1 cellular context compared by ENCODE assay signal in the genomic region with DNA sequence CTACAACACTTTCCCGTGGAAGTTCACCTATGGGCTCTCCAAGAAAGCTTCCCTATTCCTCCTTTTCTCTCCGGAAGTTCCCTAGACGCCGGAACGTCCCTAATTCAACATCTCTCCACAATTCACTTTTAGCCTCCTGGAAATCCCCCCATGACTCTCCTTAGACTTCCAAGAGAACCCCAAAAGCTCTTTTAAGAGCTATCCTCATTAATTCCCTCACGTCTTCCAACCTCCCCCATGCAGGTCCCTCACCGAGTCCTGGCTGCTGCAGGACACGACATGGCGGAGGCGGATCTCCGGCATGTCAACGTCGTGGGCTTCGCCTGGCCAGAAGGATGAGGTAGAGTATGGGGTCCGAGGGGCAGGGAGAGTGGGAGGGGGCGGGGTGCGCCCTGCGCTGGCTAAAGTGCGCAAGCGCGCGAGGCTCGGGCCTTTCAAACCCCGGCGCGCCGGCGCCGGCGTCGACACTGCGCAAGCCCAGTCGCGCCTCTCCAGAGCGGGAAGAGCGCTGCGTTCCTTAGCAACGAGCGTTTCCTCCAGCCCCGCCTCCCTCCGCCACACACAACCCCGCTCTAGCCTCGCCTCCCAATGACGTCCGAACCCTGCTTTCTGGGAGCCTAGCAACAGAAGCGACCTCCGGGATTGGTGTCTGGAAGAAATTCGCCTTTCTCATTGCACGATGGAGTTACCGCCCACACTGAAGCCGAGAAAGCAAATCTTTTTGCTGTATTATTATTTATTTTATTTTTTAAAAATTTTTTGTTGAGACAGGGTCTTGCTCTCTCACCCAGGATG.
TF ChIP-seq lines count a peak whose summit lies in the region.

Gene PINLYP, plus strand, starts transcription at position 646 of the 795 bp plus-strand sequence. CDS start 1,391 bp downstream, outside the sequence.
A gene with protein sequence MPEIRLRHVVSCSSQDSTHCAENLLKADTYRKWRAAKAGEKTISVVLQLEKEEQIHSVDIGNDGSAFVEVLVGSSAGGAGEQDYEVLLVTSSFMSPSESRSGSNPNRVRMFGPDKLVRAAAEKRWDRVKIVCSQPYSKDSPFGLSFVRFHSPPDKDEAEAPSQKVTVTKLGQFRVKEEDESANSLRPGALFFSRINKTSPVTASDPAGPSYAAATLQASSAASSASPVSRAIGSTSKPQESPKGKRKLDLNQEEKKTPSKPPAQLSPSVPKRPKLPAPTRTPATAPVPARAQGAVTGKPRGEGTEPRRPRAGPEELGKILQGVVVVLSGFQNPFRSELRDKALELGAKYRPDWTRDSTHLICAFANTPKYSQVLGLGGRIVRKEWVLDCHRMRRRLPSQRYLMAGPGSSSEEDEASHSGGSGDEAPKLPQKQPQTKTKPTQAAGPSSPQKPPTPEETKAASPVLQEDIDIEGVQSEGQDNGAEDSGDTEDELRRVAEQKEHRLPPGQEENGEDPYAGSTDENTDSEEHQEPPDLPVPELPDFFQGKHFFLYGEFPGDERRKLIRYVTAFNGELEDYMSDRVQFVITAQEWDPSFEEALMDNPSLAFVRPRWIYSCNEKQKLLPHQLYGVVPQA (minus strand): TSS at position 372 of the 795 bp plus-strand sequence. CDS start 69 bp downstream, at position 303.

TF ChIP-seq in K562, 482 proteins besides CTCF, POLR2A, EP300 and RAD21 (continued from another document and continues in another):
- TF ChIP-seq PTBP1 (IDR thresholded peaks at IDR 0.05; ENCODE audit: low read depth, low read length) (no peak), TFAP4 (CRISPR knock-in tag; IDR thresholded peaks at IDR 0.05; ENCODE audit: borderline replicate concordance) (peak; percentile 41; the same call in 1 of the 2 replicates), JUND (IDR thresholded peaks at IDR 0.05; ENCODE audit: borderline replicate concordance, low read depth, low read length) (peak; percentile 29; the same call in 1 of the 2 replicates), JUND (tag; IDR thresholded peaks at IDR 0.05; ENCODE audit: borderline replicate concordance, low read depth, low read length) (no peak), RBFOX2 (IDR thresholded peaks at IDR 0.05; ENCODE audit: low read depth, low read length) (peak; percentile 71), FOXJ2 (tag; IDR thresholded peaks at IDR 0.05) (peak; percentile 77), MITF (IDR thresholded peaks at IDR 0.05) (no peak), NRF1 (conservative IDR thresholded peaks at IDR 0.05 in 1 of 2, IDR thresholded peaks at IDR 0.05 in 1 of 2) (peak; percentile 99), IRF2 (CRISPR knock-in tag; IDR thresholded peaks at IDR 0.05) (no peak), SPI1 (IDR thresholded peaks at IDR 0.05; ENCODE audit: borderline replicate concordance, low read depth, low read length) (no peak), SUPT5H (IDR thresholded peaks at IDR 0.05) (peak; percentile 76), TAF1 (IDR thresholded peaks at IDR 0.05; ENCODE audit: control insufficient read depth, extremely low read depth, insufficient read depth, low read length, severe bottlenecking) (peak; percentile 54), NFYB (IDR thresholded peaks at IDR 0.05; ENCODE audit: extremely low read depth, insufficient read length) (peak; percentile 13), ZNF76 (CRISPR knock-in tag; IDR thresholded peaks at IDR 0.05; ENCODE audit: borderline replicate concordance) (no peak), ZBTB2 (IDR thresholded peaks at IDR 0.05) (peak; percentile 91), HDAC8 (tag; IDR thresholded peaks at IDR 0.05) (0 out of 2 replicates have a peak, but pooled peaks have one; percentile 22), CBFA2T3 (IDR thresholded peaks at IDR 0.05) (no peak), PHF8 (IDR thresholded peaks at IDR 0.05; ENCODE audit: borderline replicate concordance, low read length) (peak; percentile 87), TCF15 (CRISPR knock-in tag; IDR thresholded peaks at IDR 0.05) (peak; percentile 48; the same call in 1 of the 2 replicates), HNRNPH1 (optimal IDR thresholded peaks at IDR 0.05; ENCODE audit: low read depth, low read length) (no peak), RB1 (IDR thresholded peaks at IDR 0.05; ENCODE audit: low read depth) (peak; percentile 95; the same call in 1 of the 2 replicates), C11orf30 (IDR thresholded peaks at IDR 0.05; ENCODE audit: low read depth) (peak; percentile 86), CREB5 (CRISPR knock-in tag; IDR thresholded peaks at IDR 0.05) (no peak), MTA1 (IDR thresholded peaks at IDR 0.05; ENCODE audit: borderline replicate concordance) (peak; percentile 92), E2F4 (CRISPR knock-in tag; IDR thresholded peaks at IDR 0.05; ENCODE audit: low read depth) (peak; percentile 84), ETS1 (conservative IDR thresholded peaks at IDR 0.05; ENCODE audit: control insufficient read depth, low read depth, low read length) (no peak), ZNF143 (CRISPR knock-in tag; IDR thresholded peaks at IDR 0.05) (no peak), THRA (IDR thresholded peaks at IDR 0.05) (no peak), KDM5B (IDR thresholded peaks at IDR 0.05; ENCODE audit: insufficient replicate concordance, low read depth, low read length) (peak; percentile 80), RBBP5 (IDR thresholded peaks at IDR 0.05; ENCODE audit: borderline replicate concordance, insufficient read depth, low read length, poor library complexity, severe bottlenecking) (peak; percentile 66), ETV5 (CRISPR knock-in tag; IDR thresholded peaks at IDR 0.05; ENCODE audit: low read depth) (no peak), SAP30 (IDR thresholded peaks at IDR 0.05; ENCODE audit: borderline replicate concordance, insufficient read depth, low read depth, low read length, poor library complexity, severe bottlenecking) (peak; percentile 88), ATF7 (IDR thresholded peaks at IDR 0.05) (peak; percentile 79; the same call in 1 of the 2 replicates), ELF4 (CRISPR knock-in tag; IDR thresholded peaks at IDR 0.05) (no peak), EP400 (IDR thresholded peaks at IDR 0.05) (peak; percentile 41; the same call in 1 of the 2 replicates), SETDB1 (IDR thresholded peaks at IDR 0.05; ENCODE audit: low read length) (no peak)
- TF ChIP-seq, protein P1, sequence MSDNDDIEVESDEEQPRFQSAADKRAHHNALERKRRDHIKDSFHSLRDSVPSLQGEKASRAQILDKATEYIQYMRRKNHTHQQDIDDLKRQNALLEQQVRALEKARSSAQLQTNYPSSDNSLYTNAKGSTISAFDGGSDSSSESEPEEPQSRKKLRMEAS (CRISPR knock-in tag; IDR thresholded peaks at IDR 0.05): peak; percentile 62; the same call in 1 of the 2 replicates
- TF ChIP-seq, protein P2, sequence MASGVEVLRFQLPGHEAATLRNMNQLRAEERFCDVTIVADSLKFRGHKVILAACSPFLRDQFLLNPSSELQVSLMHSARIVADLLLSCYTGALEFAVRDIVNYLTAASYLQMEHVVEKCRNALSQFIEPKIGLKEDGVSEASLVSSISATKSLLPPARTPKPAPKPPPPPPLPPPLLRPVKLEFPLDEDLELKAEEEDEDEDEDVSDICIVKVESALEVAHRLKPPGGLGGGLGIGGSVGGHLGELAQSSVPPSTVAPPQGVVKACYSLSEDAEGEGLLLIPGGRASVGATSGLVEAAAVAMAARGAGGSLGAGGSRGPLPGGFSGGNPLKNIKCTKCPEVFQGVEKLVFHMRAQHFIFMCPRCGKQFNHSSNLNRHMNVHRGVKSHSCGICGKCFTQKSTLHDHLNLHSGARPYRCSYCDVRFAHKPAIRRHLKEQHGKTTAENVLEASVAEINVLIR (CRISPR knock-in tag; IDR thresholded peaks at IDR 0.05): peak; percentile 54
- TF ChIP-seq, protein P3, sequence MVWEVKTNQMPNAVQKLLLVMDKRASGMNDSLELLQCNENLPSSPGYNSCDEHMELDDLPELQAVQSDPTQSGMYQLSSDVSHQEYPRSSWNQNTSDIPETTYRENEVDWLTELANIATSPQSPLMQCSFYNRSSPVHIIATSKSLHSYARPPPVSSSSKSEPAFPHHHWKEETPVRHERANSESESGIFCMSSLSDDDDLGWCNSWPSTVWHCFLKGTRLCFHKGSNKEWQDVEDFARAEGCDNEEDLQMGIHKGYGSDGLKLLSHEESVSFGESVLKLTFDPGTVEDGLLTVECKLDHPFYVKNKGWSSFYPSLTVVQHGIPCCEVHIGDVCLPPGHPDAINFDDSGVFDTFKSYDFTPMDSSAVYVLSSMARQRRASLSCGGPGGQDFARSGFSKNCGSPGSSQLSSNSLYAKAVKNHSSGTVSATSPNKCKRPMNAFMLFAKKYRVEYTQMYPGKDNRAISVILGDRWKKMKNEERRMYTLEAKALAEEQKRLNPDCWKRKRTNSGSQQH (CRISPR knock-in tag; IDR thresholded peaks at IDR 0.05): peak; percentile 51; the same call in 1 of the 2 replicates
- TF ChIP-seq, protein P4, sequence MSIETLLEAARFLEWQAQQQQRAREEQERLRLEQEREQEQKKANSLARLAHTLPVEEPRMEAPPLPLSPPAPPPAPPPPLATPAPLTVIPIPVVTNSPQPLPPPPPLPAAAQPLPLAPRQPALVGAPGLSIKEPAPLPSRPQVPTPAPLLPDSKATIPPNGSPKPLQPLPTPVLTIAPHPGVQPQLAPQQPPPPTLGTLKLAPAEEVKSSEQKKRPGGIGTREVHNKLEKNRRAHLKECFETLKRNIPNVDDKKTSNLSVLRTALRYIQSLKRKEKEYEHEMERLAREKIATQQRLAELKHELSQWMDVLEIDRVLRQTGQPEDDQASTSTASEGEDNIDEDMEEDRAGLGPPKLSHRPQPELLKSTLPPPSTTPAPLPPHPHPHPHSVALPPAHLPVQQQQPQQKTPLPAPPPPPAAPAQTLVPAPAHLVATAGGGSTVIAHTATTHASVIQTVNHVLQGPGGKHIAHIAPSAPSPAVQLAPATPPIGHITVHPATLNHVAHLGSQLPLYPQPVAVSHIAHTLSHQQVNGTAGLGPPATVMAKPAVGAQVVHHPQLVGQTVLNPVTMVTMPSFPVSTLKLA (conservative IDR thresholded peaks at IDR 0.05): peak in 1 of 2 experiments; percentile 60; a peak in 2 of 4 replicates
